8 cellular contexts compared by ENCODE assay signal in genomic region chr1:67766117-67766978, GRCh38.
A peak's percentile ranks its signal among the peaks of the same experiment; 100 is the strongest.
DNase-seq lines count a peak whose midpoint lies in the region; ATAC-seq and TF ChIP-seq lines count a peak whose summit lies in the region.

No MANE protein-coding gene starts in this region.

- peaks cover 3% of the 10 kb centered on the region for H3K4me1 ChIP-seq in CD8-positive, alpha-beta T cell (ENCODE audit: insufficient read depth, low read length)
- no peaks in the 10 kb centered on the region for H3K4me1 ChIP-seq in endodermal cell (ENCODE audit: control insufficient read depth, insufficient read depth, low read length)

- ATAC-seq in CD8-positive, alpha-beta T cell: peak; percentile 61
- ATAC-seq in GM21367 (IDR thresholded peaks at IDR 0.05; ENCODE audit: unreplicated experiment): peak; percentile 45
- peak; percentile 28 for ATAC-seq in activated B cell treated with CpG ODN at 0.5 μM for 24 hours (ENCODE audit: low read depth)
- ATAC-seq in stimulated activated naive CD8-positive, alpha-beta T cell treated with anti-CD3 and anti-CD28 coated beads, Interleukin-15, amount 100 ng/mL, for 72 hours: peak; percentile 61

- no peak overlapping the region for H3K27ac ChIP-seq in CD8-positive, alpha-beta T cell (ENCODE audit: low read depth, low read length)
- peak overlapping the region; percentile 58 for H3K27ac ChIP-seq in endodermal cell (ENCODE audit: low read depth, low read length)

- H3K27ac Mint-ChIP-seq in CD8-positive, alpha-beta T cell: no peak overlapping the region
- H3K27ac Mint-ChIP-seq in activated B cell treated with CpG ODN at 0.5 μM for 24 hours (no peak overlapping the region), endodermal cell (no peak overlapping the region)
- H3K27ac Mint-ChIP-seq in stimulated activated naive CD8-positive, alpha-beta T cell treated with anti-CD3 and anti-CD28 coated beads, Interleukin-15, amount 100 ng/mL, for 72 hours: no peak overlapping the region

- H3K27me3 ChIP-seq in CD8-positive, alpha-beta T cell (ENCODE audit: insufficient read depth, low read length): no peaks in the 10 kb centered on the region
- no peaks in the 10 kb centered on the region for H3K27me3 ChIP-seq in endodermal cell (ENCODE audit: control insufficient read depth, insufficient read depth, low read length, poor library complexity, severe bottlenecking)

- POLR2A ChIA-PET in CD8-positive, alpha-beta T cell (lab: Charles Lee): no interaction called here
- POLR2A ChIA-PET in activated B cell treated with CpG ODN at 0.5 μM for 24 hours (lab: Charles Lee): interaction anchor here (0.7 kb wide), 1 partner anchor 428 kb away, joined by 4 read pairs; no protein-coding TSS in a partner anchor

- CTCF ChIA-PET in CD8-positive, alpha-beta T cell (lab: Charles Lee): interaction anchor here (0.6 to 10.0 kb wide), 22 partner anchors 8 to 234 kb away, joined by 3 to 75 read pairs (median 3); no protein-coding TSS in a partner anchor
- CTCF ChIA-PET in activated B cell treated with CpG ODN at 0.5 μM for 24 hours (lab: Charles Lee): interaction anchor here (0.7 to 2.7 kb wide), 13 partner anchors 10 to 1973 kb away, joined by 3 to 11 read pairs (median 3); no protein-coding TSS in a partner anchor

- peaks cover 6% of the 10 kb centered on the region for H3K4me1 Mint-ChIP-seq in CD8-positive, alpha-beta T cell (ENCODE audit: low read depth)
- peaks cover 8% of the 10 kb centered on the region for H3K4me1 Mint-ChIP-seq in activated B cell treated with CpG ODN at 0.5 μM for 24 hours
- peaks cover 9% of the 10 kb centered on the region for H3K4me1 Mint-ChIP-seq in endodermal cell
- peaks cover 34% of the 10 kb centered on the region for H3K4me1 Mint-ChIP-seq in stimulated activated naive CD8-positive, alpha-beta T cell treated with anti-CD3 and anti-CD28 coated beads, Interleukin-15, amount 100 ng/mL, for 72 hours

- peak; percentile 75 for TF ChIP-seq CTCF in CD8-positive, alpha-beta T cell (IDR thresholded peaks at IDR 0.05)
- no peak for TF ChIP-seq CTCF in activated B cell treated with CpG ODN at 0.5 μM for 24 hours (IDR thresholded peaks at IDR 0.05)
- TF ChIP-seq CTCF in endodermal cell (conservative IDR thresholded peaks at IDR 0.05): peak; percentile 86

- no peak overlapping the region for H3K9ac ChIP-seq in endodermal cell (ENCODE audit: extremely low read depth, low read length, poor library complexity, severe bottlenecking)

- WGBS in endodermal cell (ENCODE audit: insufficient coverage in 1 of 2, insufficient read length in 1 of 2), 2 experiments: 34 to 40% methylated on average over 10 to 17 of the region's 17 CpGs

- DNase-seq in CD8-positive, alpha-beta T cell: peak in 5 of 7 experiments; percentile 1 to 39 (median 34)
- DNase-seq in NCI-H1694 (lab: John Stamatoyannopoulos, UW): peak; percentile 60
- no peak for DNase-seq in activated B cell treated with CpG ODN at 0.5 μM for 24 hours
- DNase-seq in endodermal cell: peak; percentile 70
- DNase-seq in midbrain (lab: John Stamatoyannopoulos, UW): peak; percentile 72
- DNase-seq in stimulated activated naive CD8-positive, alpha-beta T cell treated with anti-CD3 and anti-CD28 coated beads, Interleukin-15, amount 100 ng/mL, for 72 hours: peak; percentile 47 to 54
- no peak for DNase-seq in LoVo (ENCODE audit: low spot score)

- H3K36me3 ChIP-seq in CD8-positive, alpha-beta T cell (ENCODE audit: insufficient read depth, low read length): no peaks in the 10 kb centered on the region
- H3K36me3 ChIP-seq in endodermal cell (ENCODE audit: control insufficient read depth, insufficient read depth, low read length): no peaks in the 10 kb centered on the region

- peak overlapping the region; percentile 61 for H3K4me3 Mint-ChIP-seq in CD8-positive, alpha-beta T cell
- peak overlapping the region; percentile 36 for H3K4me3 Mint-ChIP-seq in activated B cell treated with CpG ODN at 0.5 μM for 24 hours
- H3K4me3 Mint-ChIP-seq in endodermal cell: no peak overlapping the region
- H3K4me3 Mint-ChIP-seq in stimulated activated naive CD8-positive, alpha-beta T cell treated with anti-CD3 and anti-CD28 coated beads, Interleukin-15, amount 100 ng/mL, for 72 hours: peak overlapping the region in 1 of 2 donors; percentile 43

- H3K36me3 Mint-ChIP-seq in CD8-positive, alpha-beta T cell: no peaks in the 10 kb centered on the region
- H3K36me3 Mint-ChIP-seq in activated B cell treated with CpG ODN at 0.5 μM for 24 hours (ENCODE audit: low read depth): no peaks in the 10 kb centered on the region
- no peaks in the 10 kb centered on the region for H3K36me3 Mint-ChIP-seq in endodermal cell (ENCODE audit: low read depth)

- H3K27me3 Mint-ChIP-seq in CD8-positive, alpha-beta T cell (ENCODE audit: low read depth): peaks cover 33% of the 10 kb centered on the region
- peaks cover 33% of the 10 kb centered on the region for H3K27me3 Mint-ChIP-seq in activated B cell treated with CpG ODN at 0.5 μM for 24 hours
- peaks cover 6% of the 10 kb centered on the region for H3K27me3 Mint-ChIP-seq in endodermal cell (ENCODE audit: insufficient read depth)
- peaks cover 41% of the 10 kb centered on the region for H3K27me3 Mint-ChIP-seq in stimulated activated naive CD8-positive, alpha-beta T cell treated with anti-CD3 and anti-CD28 coated beads, Interleukin-15, amount 100 ng/mL, for 72 hours

- no peaks in the 10 kb centered on the region for H3K9me3 Mint-ChIP-seq in CD8-positive, alpha-beta T cell
- H3K9me3 Mint-ChIP-seq in activated B cell treated with CpG ODN at 0.5 μM for 24 hours (no peaks in the 10 kb centered on the region), endodermal cell (no peaks in the 10 kb centered on the region)
- no peaks in the 10 kb centered on the region for H3K9me3 Mint-ChIP-seq in stimulated activated naive CD8-positive, alpha-beta T cell treated with anti-CD3 and anti-CD28 coated beads, Interleukin-15, amount 100 ng/mL, for 72 hours

- no peaks in the 10 kb centered on the region for H3K9me3 ChIP-seq in CD8-positive, alpha-beta T cell (ENCODE audit: low read length)
- H3K9me3 ChIP-seq in endodermal cell (ENCODE audit: control insufficient read depth, low read length): no peaks in the 10 kb centered on the region

- peak overlapping the region; percentile 38 for H3K4me3 ChIP-seq in CD8-positive, alpha-beta T cell (ENCODE audit: low read depth, low read length)
- no peak overlapping the region for H3K4me3 ChIP-seq in endodermal cell (ENCODE audit: low read length)

- intact Hi-C loops in CD8-positive, alpha-beta T cell (cut with DNase I, micrococcal nuclease): loop anchor here (5.0 to 10.0 kb wide), 3 partner anchors 348 to 1971 kb away; no protein-coding TSS in a partner anchor
- intact Hi-C loops in activated B cell treated with CpG ODN at 0.5 μM for 24 hours (cut with micrococcal nuclease): loop anchor here (10.0 kb wide), 1 partner anchor 1002 kb away; no protein-coding TSS in a partner anchor

Comparison
In these comparisons a context has a peak if more than half of its experiments do, and no peak if none do; other contexts are left out.
1. DNase-seq: peak in CD8-positive, alpha-beta T cell (5 of 7), NCI-H1694 (single experiment), endodermal cell (single experiment), midbrain (single experiment) and stimulated activated naive CD8-positive, alpha-beta T cell treated with anti-CD3 and anti-CD28 coated beads, Interleukin-15, amount 100 ng/mL, for 72 hours (2 of 2); none in activated B cell treated with CpG ODN at 0.5 μM for 24 hours (single experiment) and LoVo (single experiment).
2. Peak in every context shown above with its lines, with median percentiles within 50 percentile points of each other: ATAC-seq.